Comparison of ENCODE assay signal across 1 cellular context in the genomic region with DNA sequence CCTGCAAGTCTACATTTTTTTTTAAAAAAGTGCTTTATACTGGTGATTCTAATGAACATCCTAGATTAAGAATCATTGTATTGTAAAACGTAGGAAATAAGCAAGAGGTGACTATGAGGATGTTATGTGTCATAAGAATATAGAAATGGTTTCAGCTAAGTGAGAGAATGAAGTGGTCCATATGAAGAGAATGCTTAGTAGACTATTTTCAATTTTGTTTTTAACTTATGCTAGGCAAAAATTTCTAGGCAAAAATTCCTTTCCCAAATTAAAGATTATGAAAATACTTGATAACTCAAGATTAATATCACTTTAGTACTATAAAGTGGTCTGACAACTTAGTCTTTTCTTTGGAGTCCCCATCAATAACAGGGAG.
TF ChIP-seq lines count a peak whose summit lies in the region.

No MANE protein-coding gene starts in this region.

TF ChIP-seq in GM12878, 131 proteins besides CTCF, POLR2A, EP300 and RAD21 (continued from another document):
- TF ChIP-seq STAT3 (IDR thresholded peaks at IDR 0.05; ENCODE audit: low read depth, low read length) (no peak), CREM (IDR thresholded peaks at IDR 0.05; ENCODE audit: low read depth) (no peak)
TF ChIP-seq in GM12878: peak in this region for 0.
